Comparison of ENCODE assay signal across 11 cellular contexts in the genomic region with DNA sequence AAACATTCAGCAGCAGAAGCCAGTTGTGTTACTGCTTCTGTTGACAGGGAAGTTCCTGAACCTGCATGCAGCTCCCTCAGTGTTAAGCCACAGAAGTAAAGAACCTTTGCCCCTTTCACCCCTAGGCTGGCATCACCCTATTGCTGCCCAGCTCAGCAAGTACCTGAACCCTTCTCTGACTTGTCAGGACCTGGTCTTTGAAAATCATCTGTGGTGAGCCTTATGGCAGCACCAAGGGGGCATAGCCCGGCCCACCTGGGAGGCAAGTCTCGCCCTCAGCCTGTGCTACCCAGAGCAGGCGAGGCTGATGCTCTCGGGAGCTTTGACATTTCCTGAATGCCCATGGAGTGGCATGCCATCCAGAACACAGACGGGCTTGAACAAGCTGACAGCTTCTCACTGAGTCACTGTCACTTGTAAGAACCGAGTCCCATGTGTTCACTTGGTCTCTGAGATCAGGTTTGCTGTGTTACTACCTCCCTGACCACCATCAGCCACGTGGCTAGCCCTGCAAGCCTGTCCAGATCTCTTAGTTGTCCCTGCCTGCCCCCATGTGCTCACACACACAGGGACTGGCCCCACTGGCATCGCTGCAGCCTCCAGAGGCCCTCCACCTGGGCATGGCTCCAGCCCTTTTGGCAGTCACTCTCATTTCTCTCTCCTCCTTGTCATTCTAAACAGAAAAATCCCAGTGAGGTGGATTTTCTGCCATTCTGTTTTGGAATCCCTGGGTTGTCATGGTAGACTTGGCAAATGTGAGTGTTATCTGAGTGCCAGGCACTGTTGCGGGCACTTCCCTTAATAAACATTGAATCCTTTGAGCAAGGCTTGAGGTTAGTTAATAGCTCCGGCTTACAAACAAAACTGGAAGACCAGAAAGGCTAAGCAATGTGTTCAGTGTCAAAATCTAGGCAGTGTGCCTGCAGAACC. TPM values are rescaled to one million over a fixed set of nuclear protein-coding genes. Genes with fewer than 3 reads are reported as not detected.
DNase-seq lines count a peak whose midpoint lies in the region; ATAC-seq and TF ChIP-seq lines count a peak whose summit lies in the region.
"Had no signal": no experiment of that assay in that cellular context is flagged by ENCODE, and none has a peak within 500 bp of the region (broad histone marks: within the 10 kb centered on the region; RNA-seq: fewer than 3 reads in every experiment).

No MANE protein-coding gene starts in this region.

- WGBS in gastroesophageal sphincter (ENCODE audit: low coverage in 1 of 2), 2 donors, result 23 to 31% methylated on average over 4 to 8 of the region's 10 CpGs
- WGBS in lower leg skin, 2 donors, result 32 to 40% methylated on average over 10 of the region's 10 CpGs
- WGBS in smooth muscle cell (ENCODE audit: low lambda C conversion rate), result 81% methylated on average over 10 of the region's 10 CpGs

- no peak overlapping the region for H3K27ac ChIP-seq in HCT116 (ENCODE audit: low read depth, low read length)
- H3K27ac ChIP-seq in gastroesophageal sphincter, result peak overlapping the region in 3 of 4 donors; percentile 35 to 61 (median 60)
- peak overlapping the region; percentile 45 to 74 (median 64) for H3K27ac ChIP-seq in gastrocnemius medialis
- H3K27ac ChIP-seq in smooth muscle cell (ENCODE audit: low read depth), result no peak overlapping the region

- H3K9ac ChIP-seq in HCT116 (ENCODE audit: low read length) (no peak overlapping the region), adipocyte (ENCODE audit: low read length) (no peak overlapping the region), smooth muscle cell (ENCODE audit: low read depth) (no peak overlapping the region)

- no peak overlapping the region for H3K4me3 Mint-ChIP-seq in progenitor cell of endocrine pancreas (ENCODE audit: low read depth)

- H3K27ac Mint-ChIP-seq in progenitor cell of endocrine pancreas, result no peak overlapping the region

- no peak for DNase-seq in HCT116 (ENCODE audit: low read depth, low spot score)
- DNase-seq in adipocyte (ENCODE audit: low read depth), result peak; percentile 29
- peak; percentile 64 to 86 for DNase-seq in gastrocnemius medialis
- DNase-seq in lower leg skin (ENCODE audit: low spot score in 2 of 2), result no peak
- no peak for DNase-seq in activated CD4-positive, alpha-beta T cell treated with anti-CD3 and anti-CD28 coated beads for 1 hour
- no peak for DNase-seq in smooth muscle cell (lab: John Stamatoyannopoulos, UW; ENCODE audit: unreplicated experiment)
- no peak for DNase-seq in progenitor cell of endocrine pancreas (ENCODE audit: low spot score, unreplicated experiment)
- DNase-seq: cortex of kidney, mucosa of descending colon, NCI-H774 had no signal

- peaks cover 13% of the 10 kb centered on the region for H3K36me3 Mint-ChIP-seq in progenitor cell of endocrine pancreas (ENCODE audit: insufficient read depth)

- POLR2A ChIA-PET in HCT116 (lab: Charles Lee), result no interaction called here

- intact Hi-C loops in HCT116 (cut with micrococcal nuclease), result no loop called here
- intact Hi-C loops in gastrocnemius medialis (cut with DNase I; ENCODE audit: low total_unique reads), result no loop called here
- intact Hi-C loops in lower leg skin (cut with DNase I; ENCODE audit: low total_unique reads), result no loop called here

- CTCF ChIA-PET in HCT116 (lab: Charles Lee), result interaction anchor here (1.0 to 1.6 kb wide), 3 partner anchors 80 to 121 kb away, joined by 3 to 5 read pairs (median 4); a partner anchor contains a TSS

- no peaks in the 10 kb centered on the region for H3K9me3 ChIP-seq in HCT116 (ENCODE audit: control insufficient read depth in 1 of 2, insufficient read depth in 1 of 2, low read depth in 1 of 2, low read length in 2 of 2)
- no peaks in the 10 kb centered on the region for H3K9me3 ChIP-seq in adipocyte (ENCODE audit: control insufficient read depth, low read length)
- no peaks in the 10 kb centered on the region for H3K9me3 ChIP-seq in gastroesophageal sphincter
- no peaks in the 10 kb centered on the region for H3K9me3 ChIP-seq in gastrocnemius medialis
- no peaks in the 10 kb centered on the region for H3K9me3 ChIP-seq in smooth muscle cell (replicated peaks; ENCODE audit: low read depth)
- H3K9me3 ChIP-seq: mucosa of descending colon had no signal

- TF ChIP-seq POLR2A in HCT116 (IDR thresholded peaks at IDR 0.05; ENCODE audit: borderline replicate concordance, extremely low read depth, insufficient read depth, insufficient read length), result no peak
- TF ChIP-seq POLR2A in gastroesophageal sphincter (IDR thresholded peaks at IDR 0.05), result no peak
- peak in 1 of 2 donors; percentile 12 for TF ChIP-seq POLR2A in gastrocnemius medialis (IDR thresholded peaks at IDR 0.05)
- TF ChIP-seq POLR2A in lower leg skin (IDR thresholded peaks at IDR 0.05), result no peak

- BruUV-seq in HCT116 (replicated peaks; lab: Mats Ljungman, UMichigan), result no TSS peak

- H3K4me2 ChIP-seq in HCT116 (ENCODE audit: low read length) (no peak overlapping the region), smooth muscle cell (no peak overlapping the region)

- H3K79me2 ChIP-seq in HCT116 (ENCODE audit: insufficient read depth, low read length) (no peaks in the 10 kb centered on the region), smooth muscle cell (ENCODE audit: low read depth) (no peaks in the 10 kb centered on the region)

- no peaks in the 10 kb centered on the region for H3K9me2 ChIP-seq in HCT116 (ENCODE audit: insufficient read depth)

- H3F3A ChIP-seq in smooth muscle cell (ENCODE audit: low read depth), result no peaks in the 10 kb centered on the region

- RAD21 ChIA-PET in HCT116 (lab: Charles Lee; ENCODE audit: low non-redundant PET in 1 of 2, low total read pairs in 2 of 2, uncharacterized antibody in 2 of 2, unreplicated experiment in 2 of 2), result no interaction called here

- H3K4me3 ChIP-seq in HCT116 (replicated peaks in 1 of 2; ENCODE audit: low read depth in 1 of 2, low read length in 2 of 2) (no peak overlapping the region), adipocyte (ENCODE audit: low read length) (no peak overlapping the region), gastroesophageal sphincter (no peak overlapping the region), gastrocnemius medialis (no peak overlapping the region), lower leg skin (ENCODE audit: low read depth, poor library complexity, severe bottlenecking) (no peak overlapping the region), smooth muscle cell (no peak overlapping the region)
- H3K4me3 ChIP-seq: mucosa of descending colon had no signal

- H3K9me3 Mint-ChIP-seq in progenitor cell of endocrine pancreas (ENCODE audit: low read depth), result no peaks in the 10 kb centered on the region

- H3K4me1 Mint-ChIP-seq in progenitor cell of endocrine pancreas (ENCODE audit: low read depth), result no peaks in the 10 kb centered on the region

- no peaks in the 10 kb centered on the region for H3K27me3 ChIP-seq in HCT116 (ENCODE audit: insufficient read depth, low read length)
- H3K27me3 ChIP-seq in adipocyte (replicated peaks; ENCODE audit: control insufficient read depth, insufficient read depth, low read length), result peaks cover 22% of the 10 kb centered on the region
- H3K27me3 ChIP-seq in gastroesophageal sphincter, result peaks cover 30% of the 10 kb centered on the region
- peaks cover 16 to 19% (median 18%) of the 10 kb centered on the region in 3 donors for H3K27me3 ChIP-seq in gastrocnemius medialis
- peaks cover 28% of the 10 kb centered on the region for H3K27me3 ChIP-seq in smooth muscle cell (ENCODE audit: low read depth)

- no peaks in the 10 kb centered on the region for H4K20me1 ChIP-seq in HCT116 (ENCODE audit: insufficient read depth)
- H4K20me1 ChIP-seq in smooth muscle cell (ENCODE audit: low read depth), result no peaks in the 10 kb centered on the region

- peak; percentile 15; the same call in 1 of the 2 replicates for TF ChIP-seq RAD21 in HCT116 (IDR thresholded peaks at IDR 0.05; ENCODE audit: low read depth)

- peaks cover 12 to 20% of the 10 kb centered on the region in 2 experiments; a peak in 3 of 4 replicates for H3K36me3 ChIP-seq in HCT116 (ENCODE audit: control insufficient read depth in 1 of 2, insufficient read depth in 2 of 2, low read length in 2 of 2)
- H3K36me3 ChIP-seq in adipocyte (ENCODE audit: control insufficient read depth, insufficient read depth, low read length, severe bottlenecking), result peaks cover 21% of the 10 kb centered on the region
- H3K36me3 ChIP-seq in gastroesophageal sphincter, result peaks cover 0 to 25% of the 10 kb centered on the region in 2 donors
- H3K36me3 ChIP-seq in gastrocnemius medialis, result peaks cover 0 to 14% of the 10 kb centered on the region in 2 donors
- H3K36me3 ChIP-seq in smooth muscle cell (ENCODE audit: low read depth), result peaks cover 10% of the 10 kb centered on the region

- in situ Hi-C loops in gastrocnemius medialis (cut with MboI; ENCODE audit: low sequenced_read_pairs in 4 of 4), result loop anchor here in 2 of 4 donors (5.0 to 25.0 kb wide), 3 partner anchors 75 to 130 kb away; no protein-coding TSS in a partner anchor

- H3K4me1 ChIP-seq in HCT116 (ENCODE audit: control insufficient read depth in 1 of 2, insufficient read depth in 2 of 2, low read length in 2 of 2), result peaks cover 0 to 4% of the 10 kb centered on the region in 2 experiments; a peak in 1 of 4 replicates
- peaks cover 10% of the 10 kb centered on the region for H3K4me1 ChIP-seq in adipocyte (ENCODE audit: control insufficient read depth, insufficient read depth, low read length)
- H3K4me1 ChIP-seq in gastroesophageal sphincter, result peaks cover 0 to 35% (median 7%) of the 10 kb centered on the region in 3 donors
- H3K4me1 ChIP-seq in gastrocnemius medialis, result peaks cover 21 to 37% of the 10 kb centered on the region in 2 donors
- H3K4me1 ChIP-seq in smooth muscle cell (ENCODE audit: low read depth), result no peaks in the 10 kb centered on the region

- H3K27me3 Mint-ChIP-seq in progenitor cell of endocrine pancreas, result peaks cover 16% of the 10 kb centered on the region

- no peak overlapping the region for H2AFZ ChIP-seq in HCT116 (ENCODE audit: low read depth, low read length, poor library complexity, severe bottlenecking)
- no peak overlapping the region for H2AFZ ChIP-seq in smooth muscle cell (ENCODE audit: low read depth)

- no peak for TF ChIP-seq CTCF in HCT116 (IDR thresholded peaks at IDR 0.05 in 2 of 3, conservative IDR thresholded peaks at IDR 0.05 in 1 of 3; ENCODE audit: borderline replicate concordance in 1 of 3, insufficient read depth in 1 of 3, low read depth in 2 of 3, low read length in 2 of 3)
- TF ChIP-seq CTCF in gastroesophageal sphincter (IDR thresholded peaks at IDR 0.05), result peak in 1 of 4 experiments; percentile 4
- no peak for TF ChIP-seq CTCF in gastrocnemius medialis (IDR thresholded peaks at IDR 0.05 in 4 of 5, conservative IDR thresholded peaks at IDR 0.05 in 1 of 5)
- TF ChIP-seq CTCF in lower leg skin (IDR thresholded peaks at IDR 0.05), result no peak
- TF ChIP-seq CTCF in smooth muscle cell (IDR thresholded peaks at IDR 0.05; ENCODE audit: borderline replicate concordance, insufficient read depth, poor library complexity, severe bottlenecking), result no peak
- no peak for TF ChIP-seq CTCF in progenitor cell of endocrine pancreas (IDR thresholded peaks at IDR 0.05; ENCODE audit: unreplicated experiment)

- TF ChIP-seq EP300 in gastroesophageal sphincter (IDR thresholded peaks at IDR 0.05), result no peak

- no peak for ATAC-seq in HCT116
- ATAC-seq in gastroesophageal sphincter, result peak; percentile 74
- peak; percentile 90 to 91 for ATAC-seq in gastrocnemius medialis
- ATAC-seq: mucosa of descending colon had no signal

RNA-seq across cellular contexts. Expression of a gene that starts 2.9 kb away (rescaled TPM):
- 33.9 TPM for total RNA-seq in HCT116 (2021; ENCODE audit: unreplicated experiment)
- polyA plus RNA-seq in HCT116 (2012), result 11.7 and 13.7 TPM in 2 replicates
- total RNA-seq in gastroesophageal sphincter, result 1 to 10 TPM in 1 of 4 donors, under 1 TPM in 2, not detected in 1; 0.46 to 2.8 (median 0.47) TPM
- 1 to 10 TPM in 1 of 4 donors, under 1 TPM in 1, not detected in 2; 0.10 to 1.1 TPM for total RNA-seq in gastrocnemius medialis
- 1 to 10 TPM in 2 of 4 donors, under 1 TPM in 2; 0.91 to 4.7 (median 1.9) TPM for total RNA-seq in lower leg skin
- 0.18 and 0.76 TPM in 2 replicates for total RNA-seq in smooth muscle cell
- 1.2 and 1.9 TPM in 2 replicates for polyA plus RNA-seq in smooth muscle cell
- 11.8 and 14.2 TPM in 2 replicates for total RNA-seq in progenitor cell of endocrine pancreas

RNA-seq across cellular contexts. Expression of a gene that starts 18.0 kb away (rescaled TPM):
- total RNA-seq in HCT116 (2021; ENCODE audit: unreplicated experiment) (53.8 TPM), gastroesophageal sphincter (10 to 100 TPM; 20.9 to 33.7 (median 24.4) TPM), gastrocnemius medialis (10 to 100 TPM in 3 of 4 donors, 1 to 10 TPM in 1; 9.9 to 12.8 (median 11.1) TPM), lower leg skin (10 to 100 TPM; 18.7 to 31.1 (median 23.4) TPM), smooth muscle cell (16.5 and 21.9 TPM in 2 replicates), progenitor cell of endocrine pancreas (32.7 and 34.7 TPM in 2 replicates)
- 47.0 and 53.5 TPM in 2 replicates for polyA plus RNA-seq in HCT116 (2012)
- 31.7 and 45.2 TPM in 2 replicates for polyA plus RNA-seq in smooth muscle cell

RNA-seq across cellular contexts. Expression of a gene that starts 18.7 kb away (rescaled TPM):
- 5.6 TPM for total RNA-seq in HCT116 (2021; ENCODE audit: unreplicated experiment)
- polyA plus RNA-seq in HCT116 (2012), result 7.5 and 9.1 TPM in 2 replicates
- total RNA-seq in gastroesophageal sphincter, result 10 to 100 TPM in 1 of 4 donors, 1 to 10 TPM in 3; 5.9 to 13.4 (median 6.5) TPM
- 10 to 100 TPM in 3 of 4 donors, 1 to 10 TPM in 1; 2.7 to 17.3 (median 12.5) TPM for total RNA-seq in gastrocnemius medialis
- 1 to 10 TPM; 2.1 to 3.5 (median 2.4) TPM for total RNA-seq in lower leg skin
- total RNA-seq in smooth muscle cell, result 0.36 TPM in 1 of 2 replicates, not detected in the other
- polyA plus RNA-seq in smooth muscle cell, result 0.58 and 2.0 TPM in 2 replicates
- 5.6 and 6.4 TPM in 2 replicates for total RNA-seq in progenitor cell of endocrine pancreas

RNA-seq across cellular contexts. Expression of a gene that starts 24.5 kb away (rescaled TPM):
- total RNA-seq in HCT116 (2021; ENCODE audit: unreplicated experiment) (16.8 TPM), gastroesophageal sphincter (10 to 100 TPM; 23.0 to 33.2 (median 28.9) TPM), gastrocnemius medialis (10 to 100 TPM in 3 of 4 donors, 1 to 10 TPM in 1; 8.1 to 14.2 (median 11.2) TPM), lower leg skin (10 to 100 TPM; 14.5 to 21.2 (median 17.5) TPM), smooth muscle cell (8.2 and 9.8 TPM in 2 replicates), progenitor cell of endocrine pancreas (25.1 and 26.1 TPM in 2 replicates)
- polyA plus RNA-seq in HCT116 (2012), result 19.8 and 20.2 TPM in 2 replicates
- polyA plus RNA-seq in smooth muscle cell, result 14.2 and 19.0 TPM in 2 replicates

RNA-seq across cellular contexts. Expression of a gene that starts 24.6 kb away (rescaled TPM):
- 0.79 TPM for total RNA-seq in HCT116 (2021; ENCODE audit: unreplicated experiment)
- polyA plus RNA-seq in HCT116 (2012), result 0.23 and 0.25 TPM in 2 replicates
- total RNA-seq in gastroesophageal sphincter, result 10 to 100 TPM in 1 of 4 donors, 1 to 10 TPM in 3; 3.6 to 12.9 (median 5.0) TPM
- 1 to 10 TPM; 5.1 to 8.5 (median 7.3) TPM for total RNA-seq in gastrocnemius medialis
- total RNA-seq in lower leg skin, result 10 to 100 TPM in 1 of 4 donors, 1 to 10 TPM in 3; 2.2 to 10.4 (median 7.2) TPM
- 3.4 and 6.9 TPM in 2 replicates for total RNA-seq in smooth muscle cell
- 3.9 and 8.5 TPM in 2 replicates for polyA plus RNA-seq in smooth muscle cell
- 2.5 and 2.6 TPM in 2 replicates for total RNA-seq in progenitor cell of endocrine pancreas

Comparison
In these comparisons a context has a peak if more than half of its experiments do, and no peak if none do; other contexts are left out.
1. DNase-seq: peak in adipocyte (single experiment) and gastrocnemius medialis (2 of 2); none in HCT116 (single experiment), lower leg skin (0 of 2), activated CD4-positive, alpha-beta T cell treated with anti-CD3 and anti-CD28 coated beads for 1 hour (single experiment), smooth muscle cell (single experiment) and progenitor cell of endocrine pancreas (single experiment).
2. H3K27ac ChIP-seq: peak in gastroesophageal sphincter (3 of 4) and gastrocnemius medialis (4 of 4); none in HCT116 (single experiment) and smooth muscle cell (single experiment).